11 cellular contexts compared by ENCODE assay signal in genomic region chr3:184230603-184231528, GRCh38. TPM values are rescaled to one million over a fixed set of nuclear protein-coding genes. Genes with fewer than 3 reads are reported as not detected.
A peak's percentile ranks its signal among the peaks of the same experiment; 100 is the strongest.
DNase-seq lines count a peak whose midpoint lies in the region; ATAC-seq and TF ChIP-seq lines count a peak whose summit lies in the region.
"Had no signal": no experiment of that assay in that cellular context is flagged by ENCODE, and none has a peak within 500 bp of the region (broad histone marks: within the 10 kb centered on the region; RNA-seq: fewer than 3 reads in every experiment).

No MANE protein-coding gene starts in this region.

- H3K9me3 ChIP-seq in T-helper 17 cell (ENCODE audit: control insufficient read depth, low read length, poor library complexity, severe bottlenecking): no peaks in the 10 kb centered on the region
- no peaks in the 10 kb centered on the region for H3K9me3 ChIP-seq in thyroid gland
- H3K9me3 ChIP-seq: adrenal gland had no signal

- peaks cover 9 to 31% of the 10 kb centered on the region in 2 donors for H3K4me1 ChIP-seq in thyroid gland

- H3K36me3 ChIP-seq in thyroid gland: no peaks in the 10 kb centered on the region
- H3K36me3 ChIP-seq: adrenal gland had no signal

- peak overlapping the region; percentile 49 to 65 for H3K4me3 Mint-ChIP-seq in activated T-cell treated with anti-CD3 and anti-CD28 coated beads, Interleukin-2, amount 50 U/mL, for 72 hours
- peak overlapping the region; percentile 91 for H3K4me3 Mint-ChIP-seq in T-helper 17 cell
- H3K4me3 Mint-ChIP-seq in immature natural killer cell: peak overlapping the region; percentile 70 to 88 (median 84)

- peak overlapping the region in 1 of 3 donors; percentile 30 for H3K4me3 ChIP-seq in thyroid gland (replicated peaks in 1 of 3)

- intact Hi-C loops in thyroid gland (cut with DNase I): loop anchor here (10.0 kb wide), 1 partner anchor 54 kb away; no protein-coding TSS in a partner anchor

- peaks cover 6% of the 10 kb centered on the region for H3K27me3 ChIP-seq in thyroid gland

- peaks cover 5% of the 10 kb centered on the region for H3K4me1 Mint-ChIP-seq in activated T-cell treated with anti-CD3 and anti-CD28 coated beads, Interleukin-2, amount 50 U/mL, for 72 hours (ENCODE audit: low read depth)
- H3K4me1 Mint-ChIP-seq in T-helper 17 cell: peaks cover 12% of the 10 kb centered on the region
- peaks cover 8 to 14% of the 10 kb centered on the region in 2 donors for H3K4me1 Mint-ChIP-seq in immature natural killer cell

- TF ChIP-seq CTCF in thyroid gland (IDR thresholded peaks at IDR 0.05): no peak

- no peak overlapping the region for H3K27ac Mint-ChIP-seq in activated T-cell treated with anti-CD3 and anti-CD28 coated beads, Interleukin-2, amount 50 U/mL, for 72 hours
- no peak overlapping the region for H3K27ac Mint-ChIP-seq in T-helper 17 cell
- H3K27ac Mint-ChIP-seq in immature natural killer cell: no peak overlapping the region

- whole genome bisulfite sequencing in thyroid gland, 2 donors: 16 to 49% methylated on average over 9 to 34 of the region's 79 CpGs

- ATAC-seq in activated T-cell treated with anti-CD3 and anti-CD28 coated beads, Interleukin-2, amount 50 U/mL, for 72 hours (replicated peaks in 1 of 2): no peak
- no peak for ATAC-seq in T-helper 17 cell
- ATAC-seq in GM21367 (IDR thresholded peaks at IDR 0.05; ENCODE audit: unreplicated experiment): no peak

- no peak overlapping the region for H3K27ac ChIP-seq in thyroid gland

- no peaks in the 10 kb centered on the region for H3K36me3 Mint-ChIP-seq in activated T-cell treated with anti-CD3 and anti-CD28 coated beads, Interleukin-2, amount 50 U/mL, for 72 hours (ENCODE audit: insufficient read depth in 2 of 2)
- H3K36me3 Mint-ChIP-seq in T-helper 17 cell (ENCODE audit: low read depth) (peaks cover 5% of the 10 kb centered on the region), immature natural killer cell (peaks cover 0 to 3% (median 0%) of the 10 kb centered on the region in 3 donors)

- H3K27me3 Mint-ChIP-seq in activated T-cell treated with anti-CD3 and anti-CD28 coated beads, Interleukin-2, amount 50 U/mL, for 72 hours (ENCODE audit: low read depth): peaks cover 50% of the 10 kb centered on the region
- H3K27me3 Mint-ChIP-seq in T-helper 17 cell (peaks cover 50% of the 10 kb centered on the region), immature natural killer cell (ENCODE audit: low read depth in 3 of 3) (peaks cover 11 to 26% (median 19%) of the 10 kb centered on the region in 3 donors)

- no peak for TF ChIP-seq POLR2A in thyroid gland (IDR thresholded peaks at IDR 0.05)

- no peaks in the 10 kb centered on the region for H3K9me3 Mint-ChIP-seq in activated T-cell treated with anti-CD3 and anti-CD28 coated beads, Interleukin-2, amount 50 U/mL, for 72 hours
- no peaks in the 10 kb centered on the region for H3K9me3 Mint-ChIP-seq in immature natural killer cell

- no peak for DNase-seq in activated T-cell treated with anti-CD3 and anti-CD28 coated beads, Interleukin-2, amount 50 U/mL, for 72 hours
- DNase-seq in activated T-cell treated with anti-CD3 and anti-CD28 coated beads, Interleukin-2, amount 50 U/mL, for 1 hour: no peak
- DNase-seq in T-helper 17 cell (no peak), immature natural killer cell (no peak), thyroid gland (peak; percentile 41 to 46), NCI-H1694 treated with DMSO at 0.1 percent for 48 hours (lab: John Stamatoyannopoulos, UW) (no peak), SHP77 treated with DMSO at 0.1 percent for 48 hours (lab: John Stamatoyannopoulos, UW) (no peak)
- DNase-seq: DND-41 had no signal

RNA-seq across cellular contexts. Expression of gene VWA5B2, which starts 1.5 kb away (rescaled TPM):
- under 1 TPM in 1 of 2 donors, not detected in 1; 0.07 TPM for total RNA-seq in activated T-cell treated with anti-CD3 and anti-CD28 coated beads, Interleukin-2, amount 50 U/mL, for 72 hours
- total RNA-seq in T-helper 17 cell (not detected), thyroid gland (under 1 TPM in 3 of 4 donors, not detected in 1; 0.42 to 0.88 (median 0.45) TPM)
- polyA plus RNA-seq in immature natural killer cell: not detected
- total RNA-seq: skeletal muscle tissue had no signal

RNA-seq across cellular contexts. Expression of gene ALG3, which starts 17.9 kb away (rescaled TPM):
- 10 to 100 TPM; 22.7 to 26.3 TPM for total RNA-seq in activated T-cell treated with anti-CD3 and anti-CD28 coated beads, Interleukin-2, amount 50 U/mL, for 72 hours
- total RNA-seq in T-helper 17 cell (10 to 100 TPM; 17.6 to 24.1 TPM), thyroid gland (10 to 100 TPM; 49.2 to 87.3 (median 66.8) TPM)
- 10 to 100 TPM; 35.7 to 62.5 (median 46.8) TPM for polyA plus RNA-seq in immature natural killer cell

RNA-seq across cellular contexts. Expression of gene EEF1AKMT4, which starts 18.6 kb away (rescaled TPM):
- 1 to 10 TPM; 3.5 to 3.6 TPM for total RNA-seq in activated T-cell treated with anti-CD3 and anti-CD28 coated beads, Interleukin-2, amount 50 U/mL, for 72 hours
- total RNA-seq in T-helper 17 cell: under 1 TPM; 0.45 to 0.65 TPM
- polyA plus RNA-seq in immature natural killer cell: 1 to 10 TPM; 1.7 to 5.4 (median 3.3) TPM
- total RNA-seq in thyroid gland: 10 to 100 TPM in 3 of 4 donors, 1 to 10 TPM in 1; 9.4 to 17.1 (median 13.5) TPM

RNA-seq across cellular contexts. Expression of gene CAMK2N2, which starts 30.5 kb away (rescaled TPM):
- under 1 TPM; 0.24 to 0.35 TPM for total RNA-seq in activated T-cell treated with anti-CD3 and anti-CD28 coated beads, Interleukin-2, amount 50 U/mL, for 72 hours
- total RNA-seq in T-helper 17 cell (under 1 TPM; 0.20 to 0.31 TPM), thyroid gland (not detected)
- not detected for polyA plus RNA-seq in immature natural killer cell
- total RNA-seq: skeletal muscle tissue had no signal

RNA-seq across cellular contexts. Expression of gene ABCF3, which starts 44.9 kb away (rescaled TPM):
- total RNA-seq in activated T-cell treated with anti-CD3 and anti-CD28 coated beads, Interleukin-2, amount 50 U/mL, for 72 hours: 10 to 100 TPM; 70.8 to 71.6 TPM
- total RNA-seq in T-helper 17 cell (100 to 1,000 TPM; 118 to 120 TPM), thyroid gland (10 to 100 TPM; 51.1 to 83.4 (median 72.6) TPM)
- 10 to 100 TPM; 19.1 to 47.1 (median 28.9) TPM for polyA plus RNA-seq in immature natural killer cell

Comparison
In these comparisons a context has a peak if more than half of its experiments do, and no peak if none do; other contexts are left out.
1. DNase-seq: peak in thyroid gland (2 of 2); none in activated T-cell treated with anti-CD3 and anti-CD28 coated beads, Interleukin-2, amount 50 U/mL, for 72 hours (0 of 2), activated T-cell treated with anti-CD3 and anti-CD28 coated beads, Interleukin-2, amount 50 U/mL, for 1 hour (single experiment), T-helper 17 cell (0 of 3), immature natural killer cell (0 of 3), NCI-H1694 treated with DMSO at 0.1 percent for 48 hours (single experiment) and SHP77 treated with DMSO at 0.1 percent for 48 hours (single experiment).
2. Peak in every context shown above with its lines, with median percentiles within 50 percentile points of each other: H3K4me3 Mint-ChIP-seq.